ENCODE assay signal across 26 cellular contexts in the genomic region with DNA sequence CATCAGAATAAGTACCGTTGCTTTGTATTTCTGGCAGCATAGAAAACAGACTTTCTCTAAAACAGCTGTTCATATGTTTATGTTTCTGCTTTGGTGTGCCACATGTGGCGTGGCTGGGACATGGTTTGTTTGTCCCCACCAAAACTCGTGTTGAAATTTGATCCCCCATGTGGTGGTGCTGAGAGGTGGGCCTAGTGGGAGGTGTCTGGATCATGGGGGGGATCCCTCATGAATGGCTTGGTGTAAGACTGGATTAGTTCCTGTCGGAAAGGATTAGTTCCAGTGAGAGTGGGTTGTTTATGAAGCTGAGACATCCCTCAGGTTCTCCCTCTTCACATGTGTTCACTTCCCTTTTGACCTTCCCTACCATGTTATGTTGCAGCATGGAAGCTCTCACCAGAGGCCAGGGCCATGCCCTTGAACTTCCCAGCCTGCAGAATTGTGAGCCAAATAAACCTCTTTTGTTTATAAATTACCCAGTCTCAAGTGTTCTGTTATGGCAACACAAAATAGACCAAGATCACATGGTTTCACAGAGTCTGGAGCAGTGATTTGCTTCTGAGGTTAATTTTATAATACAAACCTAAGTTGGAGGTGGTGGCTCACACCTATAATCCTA. TPM values are rescaled to one million over a fixed set of nuclear protein-coding genes. Genes with fewer than 3 reads are reported as not detected.
A peak's percentile ranks its signal among the peaks of the same experiment; 100 is the strongest.
DNase-seq lines count a peak whose midpoint lies in the region; ATAC-seq, FAIRE-seq and TF ChIP-seq lines count a peak whose summit lies in the region.
"Had no signal": no experiment of that assay in that cellular context is flagged by ENCODE, and none has a peak within 500 bp of the region (broad histone marks: within the 10 kb centered on the region; RNA-seq: fewer than 3 reads in every experiment).

No MANE protein-coding gene starts in this region.

- FAIRE-seq in HepG2 (lab: Jason Lieb, UNC): no peak
- FAIRE-seq: HTR-8/SVneo had no signal

- no peaks in the 10 kb centered on the region for H4K20me1 ChIP-seq in HepG2 (ENCODE audit: insufficient read depth, low read length)

- no peaks in the 10 kb centered on the region for H3K79me2 ChIP-seq in HepG2 (ENCODE audit: insufficient read depth, low read length)

- TF ChIP-seq POLR2A in HepG2 (IDR thresholded peaks at IDR 0.05; ENCODE audit: insufficient read depth in 1 of 2, low read depth in 2 of 2, low read length in 2 of 2): no peak
- TF ChIP-seq POLR2A in right lobe of liver (IDR thresholded peaks at IDR 0.05): no peak
- no peak for TF ChIP-seq POLR2A in spleen (IDR thresholded peaks at IDR 0.05)

- no peaks in the 10 kb centered on the region for H3K27me3 ChIP-seq in HepG2 (ENCODE audit: control insufficient read depth in 1 of 2, insufficient read depth in 2 of 2, low read length in 2 of 2)
- no peaks in the 10 kb centered on the region for H3K27me3 ChIP-seq in right lobe of liver
- H3K27me3 ChIP-seq in spleen (replicated peaks in 1 of 7): no peaks in the 10 kb centered on the region

- intact Hi-C loops in HepG2 (cut with micrococcal nuclease; ENCODE audit: unreplicated experiment) (no loop called here), right lobe of liver (cut with DNase I) (no loop called here), spleen (cut with DNase I; ENCODE audit: low total_unique reads) (no loop called here)

- in situ Hi-C loops in HepG2 (cut with HindIII; ENCODE audit: extremely low pct_ligation_motif_present, low pct_unique_long_range_greater_than_20kb): no loop called here

- POLR2A ChIA-PET in HepG2 (lab: Yijun Ruan, JAX): interaction anchor here (1.5 kb wide), 1 partner anchor 20 kb away, joined by 3 read pairs; no protein-coding TSS in a partner anchor

- H3K9ac ChIP-seq in HepG2 (ENCODE audit: insufficient read depth, low read depth, low read length): no peak overlapping the region
- H3K9ac ChIP-seq: KMS-11 had no signal

- TF ChIP-seq EP300 in HepG2 (IDR thresholded peaks at IDR 0.05; ENCODE audit: low read depth in 2 of 2, low read length in 2 of 2): no peak
- no peak for TF ChIP-seq EP300 in HepG2 (CRISPR knock-in tag; IDR thresholded peaks at IDR 0.05; ENCODE audit: borderline replicate concordance)

- H2AFZ ChIP-seq in HepG2 (ENCODE audit: low read length): no peak overlapping the region

- TF ChIP-seq RAD21 in HepG2 (CRISPR knock-in tag; IDR thresholded peaks at IDR 0.05): no peak

- no peak overlapping the region for H3K27ac ChIP-seq in HepG2 (ENCODE audit: extremely low read length, insufficient read depth, low read length)
- no peak overlapping the region for H3K27ac ChIP-seq in right lobe of liver
- peak overlapping the region in 7 of 8 donors; percentile 46 to 92 (median 81) for H3K27ac ChIP-seq in spleen
- H3K27ac ChIP-seq: C4-2B, KMS-11 had no signal

- DNase-seq in HepG2 (ENCODE audit: low spot score) (no peak), right lobe of liver (no peak), NCI-H82 (lab: John Stamatoyannopoulos, UW) (peak; percentile 92), ecto neural progenitor cell (ENCODE audit: low spot score) (peak; percentile 53), spleen (no peak), foreskin fibroblast (no peak)
- DNase-seq: AML-193, Calu3, DMS153, DND-41, IMR-90, NCI-H1048, NCI-H1417, NCI-H1694, NCI-H2029 treated with DMSO at 0.1 percent for 48 hours, NCI-H226, NCI-H774, Right ventricle myocardium superior, RPMI8226, T-cell had no signal

- H3K4me1 ChIP-seq in HepG2 (ENCODE audit: insufficient read depth, low read length) (peaks cover 23% of the 10 kb centered on the region), right lobe of liver (no peaks in the 10 kb centered on the region), spleen (peaks cover 0 to 40% (median 15%) of the 10 kb centered on the region in 6 donors)

- CTCF ChIA-PET in HepG2 (lab: Yijun Ruan, JAX; ENCODE audit: low intra/inter-chr PET ratio, low total read pairs): no interaction called here

- WGBS in HepG2 (ENCODE audit: low lambda C conversion rate): 58% methylated on average over 4 of the region's 4 CpGs
- WGBS in right lobe of liver (ENCODE audit: insufficient coverage, low coverage, low lambda C conversion rate, missing lambda C conversion rate): 71% methylated on average over 3 of the region's 4 CpGs
- 82 to 84% (median 83%) methylated on average over 4 of the region's 4 CpGs for WGBS in spleen, 5 donors

- H3K36me3 ChIP-seq in HepG2 (replicated peaks in 1 of 2; ENCODE audit: control insufficient read depth in 1 of 2, insufficient read depth in 2 of 2, low read length in 2 of 2): no peaks in the 10 kb centered on the region
- no peaks in the 10 kb centered on the region for H3K36me3 ChIP-seq in right lobe of liver
- peaks cover 0 to 3% (median 0%) of the 10 kb centered on the region in 6 donors for H3K36me3 ChIP-seq in spleen

- H3K9me3 ChIP-seq in HepG2 (ENCODE audit: low read length) (no peaks in the 10 kb centered on the region), right lobe of liver (no peaks in the 10 kb centered on the region), spleen (no peaks in the 10 kb centered on the region)

- BruUV-seq in HepG2 (replicated peaks; lab: Mats Ljungman, UMichigan): no TSS peak

- TF ChIP-seq CTCF in HepG2 (CRISPR knock-in tag; IDR thresholded peaks at IDR 0.05) (no peak), right lobe of liver (IDR thresholded peaks at IDR 0.05) (no peak), spleen (IDR thresholded peaks at IDR 0.05 in 8 of 11, conservative IDR thresholded peaks at IDR 0.05 in 3 of 11) (no peak), foreskin fibroblast (IDR thresholded peaks at IDR 0.05; ENCODE audit: low read depth, low read length) (no peak)

- no peak for ATAC-seq in HepG2
- ATAC-seq in right lobe of liver: no peak
- ATAC-seq in GM18907 (IDR thresholded peaks at IDR 0.05; ENCODE audit: unreplicated experiment): no peak
- no peak for ATAC-seq in HG02798 (IDR thresholded peaks at IDR 0.05; ENCODE audit: poor library complexity, unreplicated experiment)
- ATAC-seq: HCT116, T-cell had no signal

- no peak overlapping the region for H3K4me3 ChIP-seq in HepG2 (replicated peaks in 1 of 3; ENCODE audit: insufficient read depth in 1 of 3, low read depth in 2 of 3, low read length in 3 of 3)
- H3K4me3 ChIP-seq in right lobe of liver: no peak overlapping the region
- H3K4me3 ChIP-seq in spleen: peak overlapping the region in 1 of 8 donors; percentile 52
- no peak overlapping the region for H3K4me3 ChIP-seq in foreskin fibroblast (ENCODE audit: low read depth in 1 of 2, low read length in 2 of 2)

- H3K4me2 ChIP-seq in HepG2 (ENCODE audit: low read depth, low read length): no peak overlapping the region
- H3K4me2 ChIP-seq: KMS-11 had no signal

RNA-seq across cellular contexts. Expression of a gene that starts 17.9 kb away (rescaled TPM):
- total RNA-seq in HepG2 (2016; rRNA removed; fragmentation: Illumina TruSeq; extraction: Trizol) (221 and 312 TPM in 2 replicates), right lobe of liver (100 to 1,000 TPM; 132 to 185 (median 156) TPM), spleen (100 to 1,000 TPM; 362 to 685 (median 490) TPM)
- 48.7 and 49.7 TPM in 2 replicates for total RNA-seq in HepG2 (2016; cell fraction: cytosol; rRNA removed; fragmentation: Illumina TruSeq; extraction: Trizol; ENCODE audit: low read depth)
- total RNA-seq in HepG2 (2016; cell fraction: insoluble cytoplasmic fraction; rRNA removed; fragmentation: Illumina TruSeq; extraction: Trizol): 221 and 332 TPM in 2 replicates
- total RNA-seq in HepG2 (2016; cell fraction: membrane; rRNA removed; fragmentation: Illumina TruSeq; extraction: Trizol): 115 and 120 TPM in 2 replicates
- total RNA-seq in HepG2 (2016; cell fraction: nucleus; rRNA removed; fragmentation: Illumina TruSeq; extraction: Trizol): 113 and 117 TPM in 2 replicates
- polyA plus RNA-seq in HepG2 (2011; rRNA removed) (244 and 320 TPM in 2 replicates), spleen (1,000 to 10,000 TPM in 1 of 3 donors, 100 to 1,000 TPM in 2; 837 to 1,089 (median 864) TPM)
- polyA plus RNA-seq in HepG2 (2011; cell fraction: cytosol; rRNA removed): 305 and 322 TPM in 2 replicates
- 46.1 and 49.0 TPM in 2 replicates for polyA plus RNA-seq in HepG2 (2011; cell fraction: nucleus; rRNA removed)
- 222 and 335 TPM in 2 replicates for polyA plus RNA-seq in HepG2 (2012)
- polyA plus RNA-seq in HepG2 (2016; cell fraction: cytosol; fragmentation: Illumina TruSeq; extraction: Trizol; ENCODE audit: low read depth): 115 and 127 TPM in 2 replicates
- polyA plus RNA-seq in HepG2 (2016; cell fraction: insoluble cytoplasmic fraction; fragmentation: Illumina TruSeq; extraction: Trizol; ENCODE audit: low read depth): 671 and 752 TPM in 2 replicates
- polyA plus RNA-seq in HepG2 (2016; cell fraction: membrane; fragmentation: Illumina TruSeq; extraction: Trizol; ENCODE audit: low read depth): 212 and 224 TPM in 2 replicates
- 301 and 310 TPM in 2 replicates for polyA plus RNA-seq in HepG2 (2016; cell fraction: nucleus; fragmentation: Illumina TruSeq; extraction: Trizol; ENCODE audit: insufficient read depth, low read depth)
- 36.8 and 90.2 TPM in 2 replicates for polyA minus RNA-seq in HepG2 (2011; rRNA and poly(A)+ RNA removed; ENCODE audit: low replicate concordance)
- 57.0 and 59.4 TPM in 2 replicates for polyA minus RNA-seq in HepG2 (2011; cell fraction: cytosol; rRNA and poly(A)+ RNA removed)
- polyA minus RNA-seq in HepG2 (2011; cell fraction: nucleus; rRNA and poly(A)+ RNA removed): 29.9 and 35.4 TPM in 2 replicates

RNA-seq across cellular contexts. Expression of a gene that starts 45.5 kb away (rescaled TPM):
- total RNA-seq in HepG2 (2016; rRNA removed; fragmentation: Illumina TruSeq; extraction: Trizol): 19.6 and 24.7 TPM in 2 replicates
- total RNA-seq in HepG2 (2016; cell fraction: cytosol; rRNA removed; fragmentation: Illumina TruSeq; extraction: Trizol; ENCODE audit: low read depth): 2.0 and 2.4 TPM in 2 replicates
- total RNA-seq in HepG2 (2016; cell fraction: insoluble cytoplasmic fraction; rRNA removed; fragmentation: Illumina TruSeq; extraction: Trizol): 19.8 and 25.8 TPM in 2 replicates
- total RNA-seq in HepG2 (2016; cell fraction: membrane; rRNA removed; fragmentation: Illumina TruSeq; extraction: Trizol): 5.6 and 6.8 TPM in 2 replicates
- total RNA-seq in HepG2 (2016; cell fraction: nucleus; rRNA removed; fragmentation: Illumina TruSeq; extraction: Trizol): 11.3 and 13.2 TPM in 2 replicates
- polyA plus RNA-seq in HepG2 (2011; rRNA removed): 9.3 and 10.8 TPM in 2 replicates
- 6.6 and 10.2 TPM in 2 replicates for polyA plus RNA-seq in HepG2 (2011; cell fraction: cytosol; rRNA removed)
- 4.4 and 5.5 TPM in 2 replicates for polyA plus RNA-seq in HepG2 (2011; cell fraction: nucleus; rRNA removed)
- polyA plus RNA-seq in HepG2 (2012): 5.1 and 6.9 TPM in 2 replicates
- polyA plus RNA-seq in HepG2 (2016; cell fraction: cytosol; fragmentation: Illumina TruSeq; extraction: Trizol; ENCODE audit: low read depth): 0.27 and 0.31 TPM in 2 replicates
- polyA plus RNA-seq in HepG2 (2016; cell fraction: insoluble cytoplasmic fraction; fragmentation: Illumina TruSeq; extraction: Trizol; ENCODE audit: low read depth): 19.9 and 21.1 TPM in 2 replicates
- 1.2 and 1.5 TPM in 2 replicates for polyA plus RNA-seq in HepG2 (2016; cell fraction: membrane; fragmentation: Illumina TruSeq; extraction: Trizol; ENCODE audit: low read depth)
- polyA plus RNA-seq in HepG2 (2016; cell fraction: nucleus; fragmentation: Illumina TruSeq; extraction: Trizol; ENCODE audit: insufficient read depth, low read depth): 13.3 and 14.1 TPM in 2 replicates
- 6.0 and 7.8 TPM in 2 replicates for polyA minus RNA-seq in HepG2 (2011; rRNA and poly(A)+ RNA removed; ENCODE audit: low replicate concordance)
- polyA minus RNA-seq in HepG2 (2011; cell fraction: cytosol; rRNA and poly(A)+ RNA removed): 12.2 and 13.0 TPM in 2 replicates
- polyA minus RNA-seq in HepG2 (2011; cell fraction: nucleus; rRNA and poly(A)+ RNA removed): 14.9 and 16.3 TPM in 2 replicates
- 10 to 100 TPM in 1 of 6 experiments, 1 to 10 TPM in 5; 7.1 to 10.9 (median 8.6) TPM for total RNA-seq in right lobe of liver
- total RNA-seq in spleen: 10 to 100 TPM; 18.4 to 23.6 (median 21.7) TPM
- polyA plus RNA-seq in spleen: 1 to 10 TPM; 4.6 to 9.9 (median 5.6) TPM

Comparison
In these comparisons a context has a peak if more than half of its experiments do, and no peak if none do; other contexts are left out.
1. DNase-seq: peak in NCI-H82 (single experiment) and ecto neural progenitor cell (single experiment); none in HepG2 (single experiment), right lobe of liver (0 of 3), spleen (single experiment) and foreskin fibroblast (0 of 2).
2. H3K27ac ChIP-seq: peak in spleen (7 of 8); none in HepG2 (single experiment) and right lobe of liver (0 of 3).